ENCODE assay signal across 28 cellular contexts in the genomic region with DNA sequence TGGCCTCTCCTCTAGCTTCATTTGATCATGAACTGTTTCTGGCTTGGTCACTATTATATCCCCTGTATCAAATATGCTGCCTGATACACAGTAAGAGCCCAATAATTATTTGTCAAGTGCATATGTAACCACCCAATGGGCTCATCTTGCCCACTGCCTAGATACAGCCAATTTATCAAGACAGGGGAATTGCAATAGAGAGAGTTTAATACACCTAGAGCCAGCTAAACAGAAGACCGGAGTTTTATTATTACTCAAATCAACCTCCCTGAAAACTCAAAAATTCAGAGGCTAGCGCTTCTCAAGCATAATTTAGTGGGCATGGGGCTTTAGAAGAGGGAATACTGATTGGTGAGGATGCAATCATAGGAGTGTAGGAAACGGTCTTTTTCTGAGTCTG.
"Had no signal": no experiment of that assay in that cellular context is flagged by ENCODE, and none has a peak within 500 bp of the region (broad histone marks: within the 10 kb centered on the region; RNA-seq: fewer than 3 reads in every experiment).

No MANE protein-coding gene starts in this region.

- DNase-seq: hypothalamus; immature natural killer cell; kidney; left colon; left lung; lower lobe of right lung; mammary epithelial cell; mesenchymal stem cell; naive thymus-derived CD8-positive, alpha-beta T cell; nucleus accumbens; pancreas; posterior cingulate gyrus; retina; right cardiac atrium; stimulated activated CD4-positive, alpha-beta T cell treated with anti-CD3 and anti-CD28 coated beads, Interleukin-4, amount 100 ng/mL, for 24 hours; stimulated activated naive CD4-positive, alpha-beta T cell; tibial artery; trophoblast cell; upper lobe of right lung had no signal

- H3K36me3 ChIP-seq: left lung, lower lobe of right lung, pancreas, prostate gland, suprapubic skin, thoracic aorta, tibial artery, upper lobe of right lung had no signal

- ATAC-seq: left colon; left lung; lower lobe of right lung; naive thymus-derived CD8-positive, alpha-beta T cell; pancreas; right cardiac atrium; sciatic nerve; stimulated activated effector memory CD8-positive, alpha-beta T cell treated with anti-CD3 and anti-CD28 coated beads, Interleukin-12 subunit alpha, Interleukin-12 subunit beta, amount 100 ng/mL, for 72 hours; upper lobe of right lung had no signal

- H3K9me3 ChIP-seq: pancreas, prostate gland, suprapubic skin, upper lobe of right lung had no signal

- H3K27me3 Mint-ChIP-seq: naive thymus-derived CD8-positive, alpha-beta T cell; stimulated activated naive CD8-positive, alpha-beta T cell treated with anti-CD3 and anti-CD28 coated beads, Interleukin-15, Interleukin-2, amounts not matched to agents 100 ng/mL and 50 ng/mL, for 24 hours had no signal

- H3K27me3 ChIP-seq: left lung, pancreas, suprapubic skin, tibial artery, upper lobe of right lung had no signal

- H3K4me1 Mint-ChIP-seq: neural crest cell; stimulated activated effector memory CD8-positive, alpha-beta T cell treated with anti-CD3 and anti-CD28 coated beads, Interleukin-12 subunit alpha, Interleukin-12 subunit beta, amount 100 ng/mL, for 72 hours had no signal

- H3K27ac ChIP-seq: left lung, lower lobe of right lung, pancreas, prostate gland, suprapubic skin, thoracic aorta had no signal

- H3K4me1 ChIP-seq: left lung, lower lobe of right lung, pancreas, prostate gland had no signal

- H3K4me3 Mint-ChIP-seq: immature natural killer cell; naive thymus-derived CD8-positive, alpha-beta T cell; nephron; neural crest cell; stimulated activated effector memory CD8-positive, alpha-beta T cell treated with anti-CD3 and anti-CD28 coated beads, Interleukin-12 subunit alpha, Interleukin-12 subunit beta, amount 100 ng/mL, for 72 hours; stimulated activated naive CD8-positive, alpha-beta T cell treated with anti-CD3 and anti-CD28 coated beads, Interleukin-15, Interleukin-2, amounts not matched to agents 100 ng/mL and 50 ng/mL, for 24 hours had no signal

- H3K27ac Mint-ChIP-seq: naive thymus-derived CD8-positive, alpha-beta T cell; nephron; stimulated activated effector memory CD8-positive, alpha-beta T cell treated with anti-CD3 and anti-CD28 coated beads, Interleukin-12 subunit alpha, Interleukin-12 subunit beta, amount 100 ng/mL, for 72 hours; stimulated activated naive CD8-positive, alpha-beta T cell treated with anti-CD3 and anti-CD28 coated beads, Interleukin-15, Interleukin-2, amounts not matched to agents 100 ng/mL and 50 ng/mL, for 24 hours had no signal

- H3K4me3 ChIP-seq: left lung, lower lobe of right lung, pancreas, prostate gland, skin epidermis, suprapubic skin, thoracic aorta, tibial artery, upper lobe of right lung had no signal
